1 cellular context compared by ENCODE assay signal in genomic region chr7:47580175-47580701, GRCh38.
TF ChIP-seq lines count a peak whose summit lies in the region.

No MANE protein-coding gene starts in this region.

TF ChIP-seq in HepG2, 621 proteins besides CTCF, POLR2A, EP300 and RAD21 (continued from another document and continues in another):
- TF ChIP-seq THYN1 (CRISPR knock-in tag; IDR thresholded peaks at IDR 0.05; ENCODE audit: borderline replicate concordance, low read depth) (no peak), TFDP2 (CRISPR knock-in tag; IDR thresholded peaks at IDR 0.05) (no peak), SOX5 (CRISPR knock-in tag; IDR thresholded peaks at IDR 0.05; ENCODE audit: borderline replicate concordance) (peak; percentile 79), HBP1 (CRISPR knock-in tag; IDR thresholded peaks at IDR 0.05; ENCODE audit: low read depth) (no peak), PRMT3 (CRISPR knock-in tag; IDR thresholded peaks at IDR 0.05; ENCODE audit: borderline replicate concordance, low read depth) (no peak), DMAP1 (CRISPR knock-in tag; IDR thresholded peaks at IDR 0.05) (no peak; the same call in 1 of the 2 replicates), ZNF646 (CRISPR knock-in tag; IDR thresholded peaks at IDR 0.05) (no peak), TSC22D2 (CRISPR knock-in tag; IDR thresholded peaks at IDR 0.05; ENCODE audit: borderline replicate concordance) (no peak), HOXD1 (CRISPR knock-in tag; IDR thresholded peaks at IDR 0.05) (no peak), ZNF7 (CRISPR knock-in tag; IDR thresholded peaks at IDR 0.05) (no peak), TEAD3 (CRISPR knock-in tag; optimal IDR thresholded peaks at IDR 0.05; ENCODE audit: borderline replicate concordance) (peak; percentile 94), BRD4 (CRISPR knock-in tag; IDR thresholded peaks at IDR 0.05) (no peak), IRF1 (CRISPR knock-in tag; IDR thresholded peaks at IDR 0.05; ENCODE audit: low read depth) (no peak), ZNF232 (CRISPR knock-in tag; IDR thresholded peaks at IDR 0.05; ENCODE audit: borderline replicate concordance) (no peak), RXRA (CRISPR knock-in tag; IDR thresholded peaks at IDR 0.05) (peak; percentile 48; the same call in 1 of the 2 replicates), HMGXB3 (CRISPR knock-in tag; IDR thresholded peaks at IDR 0.05; ENCODE audit: borderline replicate concordance) (no peak), ATF1 (CRISPR knock-in tag; IDR thresholded peaks at IDR 0.05) (no peak), CEBPG (CRISPR knock-in tag; IDR thresholded peaks at IDR 0.05) (peak; percentile 58; the same call in 1 of the 2 replicates), ZNF446 (CRISPR knock-in tag; IDR thresholded peaks at IDR 0.05) (no peak), ATM (IDR thresholded peaks at IDR 0.05; ENCODE audit: borderline replicate concordance) (no peak), SP140L (CRISPR knock-in tag; IDR thresholded peaks at IDR 0.05; ENCODE audit: borderline replicate concordance) (no peak), FOXO4 (CRISPR knock-in tag; conservative IDR thresholded peaks at IDR 0.05) (no peak), ZBTB4 (CRISPR knock-in tag; IDR thresholded peaks at IDR 0.05; ENCODE audit: borderline replicate concordance) (no peak), ZNF136 (CRISPR knock-in tag; IDR thresholded peaks at IDR 0.05; ENCODE audit: low read depth) (no peak), ZNF138 (CRISPR knock-in tag; IDR thresholded peaks at IDR 0.05; ENCODE audit: low read depth) (no peak), ZNF567 (CRISPR knock-in tag; IDR thresholded peaks at IDR 0.05; ENCODE audit: borderline replicate concordance) (no peak), HOXA9 (CRISPR knock-in tag; IDR thresholded peaks at IDR 0.05; ENCODE audit: borderline replicate concordance) (no peak), SRF (IDR thresholded peaks at IDR 0.05; ENCODE audit: low read depth, low read length) (no peak), FOXA3 (CRISPR knock-in tag; IDR thresholded peaks at IDR 0.05) (peak; percentile 89)
- TF ChIP-seq, protein P1, sequence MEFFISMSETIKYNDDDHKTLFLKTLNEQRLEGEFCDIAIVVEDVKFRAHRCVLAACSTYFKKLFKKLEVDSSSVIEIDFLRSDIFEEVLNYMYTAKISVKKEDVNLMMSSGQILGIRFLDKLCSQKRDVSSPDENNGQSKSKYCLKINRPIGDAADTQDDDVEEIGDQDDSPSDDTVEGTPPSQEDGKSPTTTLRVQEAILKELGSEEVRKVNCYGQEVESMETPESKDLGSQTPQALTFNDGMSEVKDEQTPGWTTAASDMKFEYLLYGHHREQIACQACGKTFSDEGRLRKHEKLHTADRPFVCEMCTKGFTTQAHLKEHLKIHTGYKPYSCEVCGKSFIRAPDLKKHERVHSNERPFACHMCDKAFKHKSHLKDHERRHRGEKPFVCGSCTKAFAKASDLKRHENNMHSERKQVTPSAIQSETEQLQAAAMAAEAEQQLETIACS (CRISPR knock-in tag; IDR thresholded peaks at IDR 0.05), result no peak
- TF ChIP-seq, protein P2, sequence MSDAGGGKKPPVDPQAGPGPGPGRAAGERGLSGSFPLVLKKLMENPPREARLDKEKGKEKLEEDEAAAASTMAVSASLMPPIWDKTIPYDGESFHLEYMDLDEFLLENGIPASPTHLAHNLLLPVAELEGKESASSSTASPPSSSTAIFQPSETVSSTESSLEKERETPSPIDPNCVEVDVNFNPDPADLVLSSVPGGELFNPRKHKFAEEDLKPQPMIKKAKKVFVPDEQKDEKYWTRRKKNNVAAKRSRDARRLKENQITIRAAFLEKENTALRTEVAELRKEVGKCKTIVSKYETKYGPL (CRISPR knock-in tag; IDR thresholded peaks at IDR 0.05), result no peak
- TF ChIP-seq, protein P3, sequence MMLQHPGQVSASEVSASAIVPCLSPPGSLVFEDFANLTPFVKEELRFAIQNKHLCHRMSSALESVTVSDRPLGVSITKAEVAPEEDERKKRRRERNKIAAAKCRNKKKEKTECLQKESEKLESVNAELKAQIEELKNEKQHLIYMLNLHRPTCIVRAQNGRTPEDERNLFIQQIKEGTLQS (CRISPR knock-in tag; IDR thresholded peaks at IDR 0.05), result peak; percentile 43; the same call in 1 of the 2 replicates
- TF ChIP-seq, protein P4, sequence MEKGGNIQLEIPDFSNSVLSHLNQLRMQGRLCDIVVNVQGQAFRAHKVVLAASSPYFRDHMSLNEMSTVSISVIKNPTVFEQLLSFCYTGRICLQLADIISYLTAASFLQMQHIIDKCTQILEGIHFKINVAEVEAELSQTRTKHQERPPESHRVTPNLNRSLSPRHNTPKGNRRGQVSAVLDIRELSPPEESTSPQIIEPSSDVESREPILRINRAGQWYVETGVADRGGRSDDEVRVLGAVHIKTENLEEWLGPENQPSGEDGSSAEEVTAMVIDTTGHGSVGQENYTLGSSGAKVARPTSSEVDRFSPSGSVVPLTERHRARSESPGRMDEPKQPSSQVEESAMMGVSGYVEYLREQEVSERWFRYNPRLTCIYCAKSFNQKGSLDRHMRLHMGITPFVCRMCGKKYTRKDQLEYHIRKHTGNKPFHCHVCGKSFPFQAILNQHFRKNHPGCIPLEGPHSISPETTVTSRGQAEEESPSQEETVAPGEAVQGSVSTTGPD (CRISPR knock-in tag; IDR thresholded peaks at IDR 0.05), result no peak
